25 cellular contexts compared by ENCODE assay signal in the genomic region with DNA sequence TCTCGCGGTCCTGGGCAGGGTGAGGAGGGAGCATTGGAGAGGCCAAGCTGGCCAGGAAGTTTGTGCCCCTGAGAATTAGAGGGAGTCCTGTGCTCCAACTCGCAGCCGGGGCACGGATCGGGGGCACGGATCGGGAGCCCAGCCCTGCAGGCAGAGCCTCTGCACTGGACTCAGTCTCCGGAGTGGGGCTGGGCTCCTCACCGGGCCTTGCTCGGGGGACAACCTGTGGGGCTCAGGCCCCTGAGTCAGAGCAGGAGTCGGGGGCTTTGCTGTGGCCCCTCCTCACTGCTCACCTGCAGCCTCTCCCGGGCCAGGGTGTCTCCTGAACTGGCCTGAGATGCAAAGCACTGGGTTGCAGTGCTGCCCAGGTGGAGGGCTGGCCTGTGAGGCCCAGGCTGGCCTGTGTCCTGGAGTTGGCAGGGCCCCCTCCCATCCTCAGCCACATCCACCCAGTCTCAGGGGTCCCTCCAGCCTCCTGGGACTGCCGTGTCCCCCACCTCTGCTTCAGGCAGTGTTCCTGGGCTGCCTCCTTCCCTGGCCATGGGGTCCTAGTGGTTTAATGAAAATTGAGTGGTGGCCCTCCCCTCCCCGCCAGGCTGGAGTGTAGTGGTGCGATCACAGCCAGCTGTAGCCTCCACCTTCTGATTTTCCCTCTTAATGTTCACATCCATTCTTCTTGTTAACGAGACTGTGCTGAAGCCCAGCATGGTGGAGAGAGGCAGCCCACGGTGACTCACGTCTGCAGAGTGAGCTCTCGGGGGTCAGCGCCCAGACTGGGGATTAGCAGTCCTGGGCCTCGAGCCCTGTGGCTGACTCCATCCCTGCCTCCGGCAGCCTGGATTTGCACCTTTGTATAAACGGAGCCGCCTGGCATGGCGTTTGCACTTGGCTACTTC. TPM values are rescaled to one million over a fixed set of nuclear protein-coding genes. Genes with fewer than 3 reads are reported as not detected.
A peak's percentile ranks its signal among the peaks of the same experiment; 100 is the strongest.
DNase-seq lines count a peak whose midpoint lies in the region; ATAC-seq, FAIRE-seq and TF ChIP-seq lines count a peak whose summit lies in the region.
"Had no signal": no experiment of that assay in that cellular context is flagged by ENCODE, and none has a peak within 500 bp of the region (broad histone marks: within the 10 kb centered on the region; RNA-seq: fewer than 3 reads in every experiment).

No MANE protein-coding gene starts in this region.

- H3K4me3 ChIP-seq in astrocyte of the cerebellum (ENCODE audit: low read depth, low read length) (no peak overlapping the region), kidney (ENCODE audit: low read length in 2 of 2) (no peak overlapping the region), spleen (no peak overlapping the region)
- H3K4me3 ChIP-seq: A549, PC-9, prostate gland, vagina had no signal

- no peak overlapping the region for H3K27ac ChIP-seq in kidney (ENCODE audit: low read depth in 2 of 2, low read length in 2 of 2)
- H3K27ac ChIP-seq in spleen = no peak overlapping the region
- H3K27ac ChIP-seq: A549, HL-60, PC-9, prostate gland, vagina had no signal

- TF ChIP-seq CTCF in astrocyte of the cerebellum (IDR thresholded peaks at IDR 0.05; ENCODE audit: low read depth, low read length, missing control alignments) = no peak
- TF ChIP-seq CTCF in kidney (IDR thresholded peaks at IDR 0.05; ENCODE audit: borderline replicate concordance, extremely low read depth, insufficient read depth) = no peak
- TF ChIP-seq CTCF in spleen (IDR thresholded peaks at IDR 0.05 in 8 of 11, conservative IDR thresholded peaks at IDR 0.05 in 3 of 11) = no peak

- peaks cover 0 to 6% of the 10 kb centered on the region in 2 donors for H3K4me1 ChIP-seq in kidney (ENCODE audit: control insufficient read depth in 1 of 2, insufficient read depth in 1 of 2, low read depth in 1 of 2, low read length in 2 of 2)
- H3K4me1 ChIP-seq in spleen = peaks cover 2 to 23% (median 12%) of the 10 kb centered on the region in 6 donors

- peaks cover 0 to 6% of the 10 kb centered on the region in 2 donors for H3K36me3 ChIP-seq in kidney (ENCODE audit: control insufficient read depth in 1 of 2, insufficient read depth in 2 of 2, low read length in 2 of 2)
- peaks cover 0 to 57% (median 0%) of the 10 kb centered on the region in 6 donors for H3K36me3 ChIP-seq in spleen
- H3K36me3 ChIP-seq: BE2C, prostate gland had no signal

- peak; percentile 40 for DNase-seq in Right ventricle myocardium superior
- DNase-seq in cardiac septum (ENCODE audit: low spot score) = no peak
- peak; percentile 32 for DNase-seq in astrocyte of the cerebellum (ENCODE audit: low read depth)
- DNase-seq in kidney = peak; percentile 68
- peak; percentile 77 for DNase-seq in spleen
- no peak for DNase-seq in middle frontal gyrus (ENCODE audit: extremely low spot score, low spot score)
- DNase-seq: activated CD4-positive, alpha-beta T cell treated with anti-CD3 and anti-CD28 coated beads, Interleukin-2, amount 50 U/mL, for 4 hours; activated gamma-delta T cell; amygdala; BE2C; cerebellar nuclear complex; COR-L47; DMS79 treated with DMSO at 0.1 percent for 48 hours; HFFc6; NCI-H1694; NCI-H774; PC-9 had no signal

- no peak overlapping the region for H3K9ac ChIP-seq in kidney (ENCODE audit: low read length in 2 of 2)

- H3K27me3 ChIP-seq in spleen (replicated peaks in 1 of 7) = no peaks in the 10 kb centered on the region
- H3K27me3 ChIP-seq: BE2C, vagina had no signal

- intact Hi-C loops in Right ventricle myocardium superior (cut with DNase I) (no loop called here), cardiac septum (cut with DNase I) (no loop called here), kidney (cut with DNase I) (no loop called here), spleen (cut with DNase I; ENCODE audit: low total_unique reads) (no loop called here)

- WGBS in spleen, 5 donors = 82 to 89% (median 85%) methylated on average over 20 to 26 of the region's 26 CpGs

- FAIRE-seq in kidney (lab: Jason Lieb, UNC) = no peak
- FAIRE-seq: A549 had no signal

- ATAC-seq in Right ventricle myocardium superior (ENCODE audit: poor library complexity) = no peak
- ATAC-seq in HG02852 (IDR thresholded peaks at IDR 0.05; ENCODE audit: unreplicated experiment) = no peak
- ATAC-seq in GM21390 (IDR thresholded peaks at IDR 0.05; ENCODE audit: unreplicated experiment) = no peak
- ATAC-seq: A549 had no signal

- no peaks in the 10 kb centered on the region for H3K9me3 ChIP-seq in kidney (ENCODE audit: control insufficient read depth in 1 of 2, low read length in 2 of 2)
- no peaks in the 10 kb centered on the region for H3K9me3 ChIP-seq in spleen
- H3K9me3 ChIP-seq: A549, BE2C, prostate gland, vagina had no signal

- in situ Hi-C loops in astrocyte of the cerebellum (cut with HindIII; ENCODE audit: low sequenced_read_pairs) = no loop called here

- TF ChIP-seq POLR2A in spleen (IDR thresholded peaks at IDR 0.05) = no peak

RNA-seq across cellular contexts. Expression of a gene that starts 6.6 kb away (rescaled TPM):
- total RNA-seq in Right ventricle myocardium superior = 110 TPM
- total RNA-seq in cardiac septum = 82.4 TPM
- total RNA-seq in kidney = 61.6 TPM
- polyA plus RNA-seq in kidney (ENCODE audit: insufficient read depth, low read depth, low replicate concordance) = 35.6 TPM
- total RNA-seq in spleen = 10 to 100 TPM; 46.2 to 76.5 (median 72.0) TPM
- 100 to 1,000 TPM in 1 of 3 donors, 10 to 100 TPM in 2; 49.6 to 165 (median 74.1) TPM for polyA plus RNA-seq in spleen

RNA-seq across cellular contexts. Expression of a gene that starts 10.0 kb away (rescaled TPM):
- total RNA-seq in Right ventricle myocardium superior (25.1 TPM), cardiac septum (60.2 TPM), kidney (7.1 TPM), spleen (1 to 10 TPM; 1.4 to 7.3 (median 5.8) TPM)
- polyA plus RNA-seq in kidney (ENCODE audit: insufficient read depth, low read depth, low replicate concordance) (4.0 TPM), spleen (1 to 10 TPM; 4.2 to 9.3 (median 6.3) TPM)
- total RNA-seq: SK-MEL-5 had no signal

RNA-seq across cellular contexts. Expression of a gene that starts 22.0 kb away (rescaled TPM):
- total RNA-seq in Right ventricle myocardium superior (2.0 TPM), cardiac septum (1.7 TPM), kidney (2.6 TPM), spleen (1 to 10 TPM; 2.2 to 8.8 (median 5.6) TPM)
- polyA plus RNA-seq in kidney (ENCODE audit: insufficient read depth, low read depth, low replicate concordance) (18.2 TPM), spleen (1 to 10 TPM; 2.2 to 4.4 (median 3.4) TPM)
- polyA plus RNA-seq: IgD-negative memory B cell had no signal

RNA-seq across cellular contexts. Expression of a gene that starts 36.9 kb away (rescaled TPM):
- total RNA-seq in Right ventricle myocardium superior (23.6 TPM), cardiac septum (30.4 TPM), kidney (24.0 TPM), spleen (10 to 100 TPM; 19.4 to 34.1 (median 27.9) TPM)
- polyA plus RNA-seq in kidney (ENCODE audit: insufficient read depth, low read depth, low replicate concordance) (13.9 TPM), spleen (10 to 100 TPM; 20.0 to 38.2 (median 31.2) TPM)

RNA-seq across cellular contexts. Expression of a gene that starts 47.3 kb away (rescaled TPM):
- 106 TPM for total RNA-seq in Right ventricle myocardium superior
- total RNA-seq in cardiac septum = 90.7 TPM
- 102 TPM for total RNA-seq in kidney
- polyA plus RNA-seq in kidney (ENCODE audit: insufficient read depth, low read depth, low replicate concordance) = 143 TPM
- 100 to 1,000 TPM in 5 of 7 donors, 10 to 100 TPM in 2; 86.7 to 168 (median 111) TPM for total RNA-seq in spleen
- 100 to 1,000 TPM in 1 of 3 donors, 10 to 100 TPM in 2; 89.2 to 121 (median 90.4) TPM for polyA plus RNA-seq in spleen

Comparison
In these comparisons a context has a peak if more than half of its experiments do, and no peak if none do; other contexts are left out.
1. DNase-seq: peak in Right ventricle myocardium superior (single experiment), astrocyte of the cerebellum (single experiment), kidney (single experiment) and spleen (single experiment); none in cardiac septum (single experiment) and middle frontal gyrus (single experiment).